In genomic region chr3:145055375-145056076, GRCh38 we compare ENCODE assay signal across 24 cellular contexts.
DNase-seq lines count a peak whose midpoint lies in the region; ATAC-seq lines count a peak whose summit lies in the region.
"Had no signal": no experiment of that assay in that cellular context is flagged by ENCODE, and none has a peak within 500 bp of the region (broad histone marks: within the 10 kb centered on the region; RNA-seq: fewer than 3 reads in every experiment).

No MANE protein-coding gene starts in this region.

- DNase-seq in cerebellum (ENCODE audit: low spot score) = no peak
- no peak for DNase-seq in NCI-H526 (lab: John Stamatoyannopoulos, UW)
- DNase-seq in islet precursor cell = no peak
- DNase-seq: activated CD4-positive, alpha-beta T cell treated with anti-CD3 and anti-CD28 coated beads, Interleukin-2, amount 50 U/mL, for 4 hours; activated naive CD4-positive, alpha-beta T cell treated with anti-CD3 and anti-CD28 coated beads, Interleukin-2, amount 10 ng/mL, durations not matched to agents 7 days and 5 days; CD8-positive, alpha-beta T cell; DMS 273 treated with DMSO at 0.1 percent for 48 hours; KBM-7; naive B cell; NCI-H1105 treated with DMSO at 0.1 percent for 48 hours; NCI-H1930; NCI-H226; NCI-H774; SIG-M5; stimulated activated CD4-positive, alpha-beta T cell treated with anti-CD3 and anti-CD28 coated beads, Interleukin-12 subunit alpha, Interleukin-12 subunit beta, amount 100 ng/mL, for 4 hours; stimulated activated naive B cell treated with anti-CD40 and anti-IgM and Interleukin-4, amounts not matched to agents 10 μg/mL and 1 μg/mL and 100 μg/mL, for 72 hours; upper lobe of right lung had no signal

- ATAC-seq in GM18861 (IDR thresholded peaks at IDR 0.05; ENCODE audit: unreplicated experiment) (peak; percentile 86), GM19468 (IDR thresholded peaks at IDR 0.05; ENCODE audit: extremely low read depth, unreplicated experiment) (peak; percentile 29), HG02763 (IDR thresholded peaks at IDR 0.05; ENCODE audit: unreplicated experiment) (peak; percentile 55), HG03432 (IDR thresholded peaks at IDR 0.05; ENCODE audit: unreplicated experiment) (peak; percentile 66), HG03039 (IDR thresholded peaks at IDR 0.05; ENCODE audit: unreplicated experiment) (no peak)
- ATAC-seq: CD8-positive, alpha-beta T cell; sciatic nerve; upper lobe of right lung; WTC11 had no signal
